14 cellular contexts compared by ENCODE assay signal in the genomic region with DNA sequence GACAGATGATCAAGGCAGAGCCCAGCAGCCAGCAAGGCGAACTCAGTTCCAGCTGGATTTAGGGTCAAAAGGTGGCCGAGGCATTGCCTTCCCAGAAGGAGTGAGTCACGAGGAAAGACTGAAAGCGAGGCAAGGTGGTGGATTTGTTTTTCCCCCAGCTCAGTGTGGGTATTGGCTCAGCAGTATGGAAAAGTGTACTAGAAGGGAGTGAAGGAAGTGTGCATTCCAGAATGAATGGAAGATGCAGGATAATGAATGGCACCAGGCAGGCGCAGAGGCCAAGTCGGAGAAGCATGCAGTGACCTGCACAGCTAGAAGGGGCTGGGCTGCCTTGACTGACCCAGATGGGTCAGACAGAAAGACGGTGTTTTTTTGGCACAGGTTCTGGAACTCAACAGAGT. TPM values are rescaled to one million over a fixed set of nuclear protein-coding genes. Genes with fewer than 3 reads are reported as not detected.
DNase-seq lines count a peak whose midpoint lies in the region; ATAC-seq and TF ChIP-seq lines count a peak whose summit lies in the region.
"Had no signal": no experiment of that assay in that cellular context is flagged by ENCODE, and none has a peak within 500 bp of the region (broad histone marks: within the 10 kb centered on the region; RNA-seq: fewer than 3 reads in every experiment).

No MANE protein-coding gene starts in this region.

- no peak overlapping the region for H3K27ac Mint-ChIP-seq in glutamatergic neuron (ENCODE audit: unreplicated experiment)
- H3K27ac Mint-ChIP-seq: activated naive CD4-positive, alpha-beta T cell treated with anti-CD3 and anti-CD28 coated beads, Interleukin-2, amount 50 U/mL, for 24 hours; CD4-positive, CD25-positive, alpha-beta regulatory T cell; stimulated activated memory B cell treated with anti-CD40 and anti-IgM and Interleukin-4, amounts not matched to agents 10 μg/mL and 1 μg/mL and 100 μg/mL, for 72 hours had no signal

- no peak overlapping the region for H3K4me3 Mint-ChIP-seq in glutamatergic neuron (ENCODE audit: unreplicated experiment)
- H3K4me3 Mint-ChIP-seq: activated naive CD4-positive, alpha-beta T cell treated with anti-CD3 and anti-CD28 coated beads, Interleukin-2, amount 50 U/mL, for 24 hours; CD4-positive, CD25-positive, alpha-beta regulatory T cell; H9; stimulated activated memory B cell treated with anti-CD40 and anti-IgM and Interleukin-4, amounts not matched to agents 10 μg/mL and 1 μg/mL and 100 μg/mL, for 72 hours had no signal

- peaks cover 2% of the 10 kb centered on the region for H3K27me3 Mint-ChIP-seq in glutamatergic neuron (ENCODE audit: unreplicated experiment)
- H3K27me3 Mint-ChIP-seq: activated naive CD4-positive, alpha-beta T cell treated with anti-CD3 and anti-CD28 coated beads, Interleukin-2, amount 50 U/mL, for 24 hours; CD4-positive, CD25-positive, alpha-beta regulatory T cell; stimulated activated memory B cell treated with anti-CD40 and anti-IgM and Interleukin-4, amounts not matched to agents 10 μg/mL and 1 μg/mL and 100 μg/mL, for 72 hours had no signal

- no peak overlapping the region for H3K27ac ChIP-seq in lung (ENCODE audit: low read depth in 1 of 2, low read length in 1 of 2)

- peak; percentile 51 for ATAC-seq in lung (ENCODE audit: insufficient read depth, low FRiP score)
- ATAC-seq: stimulated activated memory B cell treated with anti-CD40 and anti-IgM and Interleukin-4, amounts not matched to agents 10 μg/mL and 1 μg/mL and 100 μg/mL, for 72 hours had no signal

- H3K4me3 ChIP-seq in cardiac fibroblast (replicated peaks in 1 of 2; ENCODE audit: low read depth in 2 of 2, low read length in 2 of 2) (no peak overlapping the region), lung (no peak overlapping the region)

- peak; percentile 94 for DNase-seq in ACHN
- peak; percentile 95 for DNase-seq in HT1080 (ENCODE audit: low read depth)
- DNase-seq in cardiac fibroblast (ENCODE audit: low read depth in 2 of 2), result peak; percentile 83 to 94
- DNase-seq in lung (ENCODE audit: low spot score), result peak; percentile 50
- DNase-seq in glutamatergic neuron, result no peak
- no peak for DNase-seq in globus pallidus (ENCODE audit: low spot score)
- no peak for DNase-seq in iPS-NIHi11 (ENCODE audit: low spot score)
- DNase-seq in NCI-H2196 (lab: John Stamatoyannopoulos, UW; ENCODE audit: unreplicated experiment), result no peak
- DNase-seq: CD4-positive, CD25-positive, alpha-beta regulatory T cell; H9; hippocampal formation; NCI-H524 treated with DMSO at 0.1 percent for 48 hours had no signal

- TF ChIP-seq CTCF in cardiac fibroblast (IDR thresholded peaks at IDR 0.05; ENCODE audit: low read depth, low read length), result no peak
- TF ChIP-seq CTCF in lung (IDR thresholded peaks at IDR 0.05; ENCODE audit: control extremely low read depth, extremely low read depth), result no peak
- no peak for TF ChIP-seq CTCF in glutamatergic neuron (IDR thresholded peaks at IDR 0.05; ENCODE audit: partially characterized antibody, unreplicated experiment)

- peaks cover 2 to 13% of the 10 kb centered on the region in 2 donors for H3K4me1 ChIP-seq in lung (ENCODE audit: control insufficient read depth in 2 of 2, insufficient read depth in 2 of 2, low read length in 2 of 2)

- H3K27me3 ChIP-seq in lung (ENCODE audit: control insufficient read depth, insufficient read depth), result no peaks in the 10 kb centered on the region

- peaks cover 13% of the 10 kb centered on the region for H3K4me1 Mint-ChIP-seq in glutamatergic neuron (ENCODE audit: low read depth, unreplicated experiment)

- no peaks in the 10 kb centered on the region for H3K36me3 Mint-ChIP-seq in glutamatergic neuron (ENCODE audit: unreplicated experiment)
- H3K36me3 Mint-ChIP-seq: stimulated activated memory B cell treated with anti-CD40 and anti-IgM and Interleukin-4, amounts not matched to agents 10 μg/mL and 1 μg/mL and 100 μg/mL, for 72 hours had no signal

- no peaks in the 10 kb centered on the region for H3K9me3 ChIP-seq in lung (ENCODE audit: control insufficient read depth in 2 of 2, insufficient read depth in 1 of 2, low read length in 1 of 2)

- in situ Hi-C loops in ACHN (cut with HindIII; ENCODE audit: low pct_ligation_motif_present, low pct_unique_long_range_greater_than_20kb, low sequenced_read_pairs), result no loop called here

- peaks cover 0 to 2% of the 10 kb centered on the region in 2 donors for H3K36me3 ChIP-seq in lung (ENCODE audit: control insufficient read depth in 2 of 2, insufficient read depth in 2 of 2, low read length in 2 of 2)

- H3K9me3 Mint-ChIP-seq in glutamatergic neuron (ENCODE audit: unreplicated experiment), result no peaks in the 10 kb centered on the region
- H3K9me3 Mint-ChIP-seq: activated naive CD4-positive, alpha-beta T cell treated with anti-CD3 and anti-CD28 coated beads, Interleukin-2, amount 50 U/mL, for 24 hours; CD4-positive, CD25-positive, alpha-beta regulatory T cell; H9; stimulated activated memory B cell treated with anti-CD40 and anti-IgM and Interleukin-4, amounts not matched to agents 10 μg/mL and 1 μg/mL and 100 μg/mL, for 72 hours had no signal

- WGBS in lung, 2 donors, result 75 to 90% methylated on average over 7 of the region's 7 CpGs

RNA-seq across cellular contexts. Expression of a gene that starts 46.3 kb away (rescaled TPM):
- 42.9 and 65.9 TPM in 2 replicates for total RNA-seq in HT1080 (2014; rRNA removed; shearing (Covaris generic))
- 25.6 and 27.2 TPM in 2 replicates for polyA plus RNA-seq in HT1080 (2015; cell fraction: cytosol; rRNA removed)
- polyA plus RNA-seq in HT1080 (2015; cell fraction: nucleus; rRNA removed), result 26.8 and 30.5 TPM in 2 replicates
- 100 to 1,000 TPM; 121 to 287 TPM for total RNA-seq in lung
- 10 to 100 TPM; 13.8 to 26.5 TPM for polyA plus RNA-seq in lung
- 31.1 TPM for total RNA-seq in glutamatergic neuron (ENCODE audit: unreplicated experiment)

Comparison
In these comparisons a context has a peak if more than half of its experiments do, and no peak if none do; other contexts are left out.
1. DNase-seq: peak in ACHN (single experiment), HT1080 (single experiment), cardiac fibroblast (2 of 2) and lung (single experiment); none in glutamatergic neuron (single experiment), globus pallidus (single experiment), iPS-NIHi11 (single experiment) and NCI-H2196 (single experiment).